In the genomic region with DNA sequence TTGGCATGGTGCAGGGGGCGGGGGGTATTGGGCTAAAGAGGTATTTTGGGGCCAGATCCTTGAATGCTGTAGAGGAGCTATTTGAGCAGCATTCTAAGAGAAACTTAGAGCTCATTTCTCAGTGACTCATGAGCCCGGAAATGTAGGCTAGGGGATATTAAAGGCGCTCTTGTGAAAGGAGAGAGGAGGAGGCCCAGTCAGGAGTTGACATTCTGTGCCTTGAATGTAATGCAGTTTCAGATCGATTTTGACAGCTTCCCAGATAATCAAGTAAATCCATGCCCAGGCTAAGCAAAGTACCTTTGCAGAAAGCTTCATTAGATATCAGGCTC, we compare ENCODE assay signal across 8 cellular contexts. TPM values are rescaled to one million over a fixed set of nuclear protein-coding genes. Genes with fewer than 3 reads are reported as not detected.
DNase-seq lines count a peak whose midpoint lies in the region; ATAC-seq and TF ChIP-seq lines count a peak whose summit lies in the region.

No MANE protein-coding gene starts in this region.

- DNase-seq in Panc1 (ENCODE audit: low read depth, low spot score) (no peak), astrocyte of the cerebellum (ENCODE audit: low read depth) (peak; percentile 45)

- CTCF ChIA-PET in Panc1 (lab: Charles Lee): no interaction called here

- no peaks in the 10 kb centered on the region for H3K27me3 ChIP-seq in BLaER1
- no peaks in the 10 kb centered on the region for H3K27me3 ChIP-seq in Panc1 (ENCODE audit: control insufficient read depth, insufficient read depth, low read length)
- no peaks in the 10 kb centered on the region for H3K27me3 ChIP-seq in iPS-20b (ENCODE audit: insufficient read depth, low read length)

- peak overlapping the region; percentile 99 for H3K4me3 ChIP-seq in BLaER1
- peak overlapping the region; percentile 82 to 88 for H3K4me3 ChIP-seq in Panc1 (ENCODE audit: low read depth in 2 of 2, low read length in 2 of 2)
- peak overlapping the region; percentile 89 for H3K4me3 ChIP-seq in astrocyte of the cerebellum (ENCODE audit: low read depth, low read length)
- H3K4me3 ChIP-seq in iPS-20b (ENCODE audit: low read length): peak overlapping the region; percentile 93
- H3K4me3 ChIP-seq in skin epidermis: peak overlapping the region; percentile 87 to 100 (median 97)

- POLR2A ChIA-PET in Panc1 (lab: Charles Lee): interaction anchor here (0.5 kb wide), 1 partner anchor 797 kb away, joined by 11 read pairs; no protein-coding TSS in a partner anchor

- TF ChIP-seq CTCF in Panc1 (IDR thresholded peaks at IDR 0.05) (no peak), astrocyte of the cerebellum (IDR thresholded peaks at IDR 0.05; ENCODE audit: low read depth, low read length, missing control alignments) (no peak)

- H4K20me1 ChIP-seq in BLaER1: peaks cover 64% of the 10 kb centered on the region

- peak overlapping the region; percentile 99 for H3K9ac ChIP-seq in BLaER1
- H3K9ac ChIP-seq in iPS-20b (ENCODE audit: low read depth, low read length): peak overlapping the region; percentile 82; the same call in 1 of the 2 replicates

- intact Hi-C loops in Panc1 (cut with micrococcal nuclease; ENCODE audit: unreplicated experiment): loop anchor here (10.0 kb wide), 1 partner anchor 81 kb away; no protein-coding TSS in a partner anchor

- H3K9me3 ChIP-seq in BLaER1: no peaks in the 10 kb centered on the region
- no peaks in the 10 kb centered on the region for H3K9me3 ChIP-seq in Panc1 (ENCODE audit: control insufficient read depth, insufficient read depth, low read depth, low read length)
- no peaks in the 10 kb centered on the region for H3K9me3 ChIP-seq in iPS-20b (ENCODE audit: insufficient read depth, low read depth, low read length)

- peak overlapping the region; percentile 88 for H3K4me2 ChIP-seq in BLaER1

- ATAC-seq in GM19438 (IDR thresholded peaks at IDR 0.05; ENCODE audit: low read depth, unreplicated experiment) (peak; percentile 15), Panc1 (peak; percentile 22; the same call in 1 of the 2 replicates), GM19397 (IDR thresholded peaks at IDR 0.05; ENCODE audit: unreplicated experiment) (no peak), HG03139 (IDR thresholded peaks at IDR 0.05; ENCODE audit: unreplicated experiment) (no peak)

- H3K4me1 ChIP-seq in BLaER1: peaks cover 65% of the 10 kb centered on the region
- peaks cover 17% of the 10 kb centered on the region for H3K4me1 ChIP-seq in Panc1 (ENCODE audit: control insufficient read depth, insufficient read depth, low read length)
- H3K4me1 ChIP-seq in iPS-20b (ENCODE audit: insufficient read depth, low read length): peaks cover 27% of the 10 kb centered on the region

- in situ Hi-C loops in Panc1 (cut with HindIII; ENCODE audit: low pct_unique_long_range_greater_than_20kb, low sequenced_read_pairs) (no loop called here), astrocyte of the cerebellum (cut with HindIII; ENCODE audit: low sequenced_read_pairs) (no loop called here)

- TSS peak; percentile 66 for BruUV-seq in Panc1 (replicated peaks; lab: Mats Ljungman, UMichigan)

- peak overlapping the region; percentile 96 for H3K27ac ChIP-seq in BLaER1
- H3K27ac ChIP-seq in Panc1 (ENCODE audit: low read length): peak overlapping the region; percentile 78
- H3K27ac ChIP-seq in iPS-20b (ENCODE audit: low read length): no peak overlapping the region
- H3K27ac ChIP-seq in skin epidermis: peak overlapping the region in 20 of 21 experiments; percentile 92 to 100 (median 98)

- H3K36me3 ChIP-seq in BLaER1 (peaks cover 6% of the 10 kb centered on the region; the same call in 1 of the 2 replicates), Panc1 (ENCODE audit: control insufficient read depth, insufficient read depth, low read length) (no peaks in the 10 kb centered on the region; the same call in 1 of the 2 replicates), iPS-20b (ENCODE audit: insufficient read depth, low read depth, low read length) (no peaks in the 10 kb centered on the region)

RNA-seq across cellular contexts. Expression of gene CAB39, which starts 1.4 kb away (rescaled TPM):
- 39.9 TPM for total RNA-seq in Panc1 (2021; ENCODE audit: unreplicated experiment)
- 24.9 TPM for polyA plus RNA-seq in Panc1 (2012; ENCODE audit: insufficient read length)

Comparison
In these comparisons a context has a peak if more than half of its experiments do, and no peak if none do; other contexts are left out.
1. ATAC-seq: peak in GM19438 (single experiment) and Panc1 (single experiment); none in GM19397 (single experiment) and HG03139 (single experiment).
2. Peak in every context shown above with its lines, with median percentiles within 50 percentile points of each other: H3K4me3 ChIP-seq.